In the genomic region with DNA sequence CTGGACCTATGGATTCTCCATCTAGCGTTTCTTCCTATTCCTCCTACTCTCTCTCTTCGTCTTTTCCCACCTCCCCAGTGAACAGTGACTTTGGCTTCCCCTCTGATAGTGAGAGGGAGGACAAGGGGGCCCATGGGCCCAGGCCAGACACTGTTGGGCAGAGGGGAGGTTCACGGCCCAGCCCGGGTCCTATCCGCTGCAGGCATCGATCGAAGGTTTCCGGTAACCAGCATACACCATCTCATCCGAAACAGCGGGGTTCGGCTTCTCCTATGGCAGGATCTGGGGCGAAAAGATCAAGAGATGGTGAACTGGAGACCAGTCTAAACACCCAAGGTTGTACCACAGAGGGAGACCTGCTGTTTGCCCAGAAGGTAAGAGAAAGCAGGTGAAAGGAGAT, we compare ENCODE assay signal across 1 cellular context.
TF ChIP-seq lines count a peak whose summit lies in the region.

No MANE protein-coding gene starts in this region.

TF ChIP-seq in IMR-90, 13 proteins besides CTCF, POLR2A, EP300 and RAD21:
- TF ChIP-seq FOS (IDR thresholded peaks at IDR 0.05; ENCODE audit: low read depth, low read length), result no peak
TF ChIP-seq in IMR-90: peak in this region for 0.
